Comparison of ENCODE assay signal across 15 cellular contexts in the genomic region with DNA sequence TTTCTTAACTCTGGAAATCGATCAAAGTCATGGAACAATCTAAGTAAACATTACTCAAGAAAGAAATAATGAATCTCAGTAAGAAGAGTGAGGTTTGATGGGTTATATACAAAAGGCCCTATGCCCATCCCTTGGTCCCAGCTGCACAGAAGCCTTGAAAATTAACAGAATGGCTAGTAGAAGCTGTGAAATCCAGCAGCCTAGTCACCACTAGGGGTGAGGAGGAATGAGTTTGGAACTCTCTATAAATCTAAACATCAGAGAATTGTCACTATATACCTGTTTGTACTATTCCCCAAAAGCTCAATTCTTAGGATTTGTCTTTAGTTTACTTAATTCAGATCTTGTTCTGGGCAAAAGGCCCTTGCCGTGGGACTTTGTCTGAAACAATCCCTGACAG.
A peak's percentile ranks its signal among the peaks of the same experiment; 100 is the strongest.
DNase-seq lines count a peak whose midpoint lies in the region; ATAC-seq, FAIRE-seq and TF ChIP-seq lines count a peak whose summit lies in the region.
"Had no signal": no experiment of that assay in that cellular context is flagged by ENCODE, and none has a peak within 500 bp of the region (broad histone marks: within the 10 kb centered on the region; RNA-seq: fewer than 3 reads in every experiment).

No MANE protein-coding gene starts in this region.

- no peak for TF ChIP-seq POLR2A in sigmoid colon (IDR thresholded peaks at IDR 0.05)

- no peak for FAIRE-seq in HTR-8/SVneo (lab: Jason Lieb, UNC)
- FAIRE-seq: GM18507, HepG2 had no signal

- no peaks in the 10 kb centered on the region for H3K4me1 Mint-ChIP-seq in WTC11
- H3K4me1 Mint-ChIP-seq: CD8-positive, alpha-beta memory T cell had no signal

- 44 to 54% methylated on average over 2 of the region's 2 CpGs for WGBS in sigmoid colon, 2 donors

- H3K27ac ChIP-seq in sigmoid colon, result no peak overlapping the region
- H3K27ac ChIP-seq: BLaER1 had no signal

- no peak for TF ChIP-seq EP300 in sigmoid colon (IDR thresholded peaks at IDR 0.05)

- no peaks in the 10 kb centered on the region for H3K36me3 ChIP-seq in sigmoid colon
- H3K36me3 ChIP-seq: BLaER1 had no signal

- peak; percentile 69 for ATAC-seq in WTC11
- ATAC-seq: HepG2 had no signal

- intact Hi-C loops in sigmoid colon (cut with DNase I), result no loop called here

- no peaks in the 10 kb centered on the region for H3K27me3 Mint-ChIP-seq in WTC11 (ENCODE audit: low read depth)
- H3K27me3 Mint-ChIP-seq: CD8-positive, alpha-beta memory T cell had no signal

- H3K27ac Mint-ChIP-seq in WTC11, result no peak overlapping the region
- H3K27ac Mint-ChIP-seq: CD8-positive, alpha-beta memory T cell had no signal

- H3K4me1 ChIP-seq in sigmoid colon, result no peaks in the 10 kb centered on the region
- H3K4me1 ChIP-seq: BLaER1, Caco-2 had no signal

- CTCF ChIA-PET in WTC11 (lab: Charles Lee), result interaction anchor here (0.6 to 1.5 kb wide), 4 partner anchors 16 to 129 kb away, joined by 3 to 6 read pairs (median 4); no protein-coding TSS in a partner anchor

- H3K9me3 Mint-ChIP-seq in WTC11, result peaks cover 3% of the 10 kb centered on the region; the same call in 1 of the 2 replicates

- H3K27me3 ChIP-seq in sigmoid colon, result no peaks in the 10 kb centered on the region
- H3K27me3 ChIP-seq: BLaER1 had no signal

- no peaks in the 10 kb centered on the region for H3K36me3 Mint-ChIP-seq in WTC11
- H3K36me3 Mint-ChIP-seq: CD8-positive, alpha-beta memory T cell had no signal

- H3K4me3 Mint-ChIP-seq in WTC11, result no peak overlapping the region
- H3K4me3 Mint-ChIP-seq: CD8-positive, alpha-beta memory T cell had no signal

- TF ChIP-seq CTCF in WTC11 (IDR thresholded peaks at IDR 0.05) (no peak), sigmoid colon (IDR thresholded peaks at IDR 0.05) (no peak)

- H3K4me3 ChIP-seq in sigmoid colon, result no peak overlapping the region
- H3K4me3 ChIP-seq: BLaER1 had no signal

- H3K9me3 ChIP-seq in sigmoid colon, result no peaks in the 10 kb centered on the region
- H3K9me3 ChIP-seq: BLaER1, Caco-2 had no signal

- POLR2A ChIA-PET in WTC11 (lab: Charles Lee), result no interaction called here

- DNase-seq in DMS53 (lab: John Stamatoyannopoulos, UW), result peak; percentile 27
- no peak for DNase-seq in DMS53 treated with DMSO at 0.1 percent for 48 hours (lab: John Stamatoyannopoulos, UW; ENCODE audit: unreplicated experiment)
- no peak for DNase-seq in WTC11 (ENCODE audit: low spot score)
- DNase-seq in iPS-NIHi7 (ENCODE audit: extremely low spot score), result peak; percentile 10
- DNase-seq in HTR-8/SVneo (ENCODE audit: insufficient read length, low spot score), result no peak
- no peak for DNase-seq in UCSD-AML1 (lab: John Stamatoyannopoulos, UW; ENCODE audit: unreplicated experiment)
- DNase-seq in sigmoid colon, result no peak
- DNase-seq: 8988T; AML-193; Caco-2; CD8-positive, alpha-beta memory T cell; H7 had no signal

TF ChIP-seq in WTC11, 78 proteins besides CTCF, POLR2A, EP300 and RAD21:
- TF ChIP-seq, protein P1, sequence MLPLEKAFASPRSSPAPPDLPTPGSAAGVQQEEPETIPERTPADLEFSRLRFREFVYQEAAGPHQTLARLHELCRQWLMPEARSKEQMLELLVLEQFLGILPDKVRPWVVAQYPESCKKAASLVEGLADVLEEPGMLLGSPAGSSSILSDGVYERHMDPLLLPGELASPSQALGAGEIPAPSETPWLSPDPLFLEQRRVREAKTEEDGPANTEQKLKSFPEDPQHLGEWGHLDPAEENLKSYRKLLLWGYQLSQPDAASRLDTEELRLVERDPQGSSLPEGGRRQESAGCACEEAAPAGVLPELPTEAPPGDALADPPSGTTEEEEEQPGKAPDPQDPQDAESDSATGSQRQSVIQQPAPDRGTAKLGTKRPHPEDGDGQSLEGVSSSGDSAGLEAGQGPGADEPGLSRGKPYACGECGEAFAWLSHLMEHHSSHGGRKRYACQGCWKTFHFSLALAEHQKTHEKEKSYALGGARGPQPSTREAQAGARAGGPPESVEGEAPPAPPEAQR (CRISPR knock-in tag; IDR thresholded peaks at IDR 0.05), result no peak
- TF ChIP-seq, protein P2, sequence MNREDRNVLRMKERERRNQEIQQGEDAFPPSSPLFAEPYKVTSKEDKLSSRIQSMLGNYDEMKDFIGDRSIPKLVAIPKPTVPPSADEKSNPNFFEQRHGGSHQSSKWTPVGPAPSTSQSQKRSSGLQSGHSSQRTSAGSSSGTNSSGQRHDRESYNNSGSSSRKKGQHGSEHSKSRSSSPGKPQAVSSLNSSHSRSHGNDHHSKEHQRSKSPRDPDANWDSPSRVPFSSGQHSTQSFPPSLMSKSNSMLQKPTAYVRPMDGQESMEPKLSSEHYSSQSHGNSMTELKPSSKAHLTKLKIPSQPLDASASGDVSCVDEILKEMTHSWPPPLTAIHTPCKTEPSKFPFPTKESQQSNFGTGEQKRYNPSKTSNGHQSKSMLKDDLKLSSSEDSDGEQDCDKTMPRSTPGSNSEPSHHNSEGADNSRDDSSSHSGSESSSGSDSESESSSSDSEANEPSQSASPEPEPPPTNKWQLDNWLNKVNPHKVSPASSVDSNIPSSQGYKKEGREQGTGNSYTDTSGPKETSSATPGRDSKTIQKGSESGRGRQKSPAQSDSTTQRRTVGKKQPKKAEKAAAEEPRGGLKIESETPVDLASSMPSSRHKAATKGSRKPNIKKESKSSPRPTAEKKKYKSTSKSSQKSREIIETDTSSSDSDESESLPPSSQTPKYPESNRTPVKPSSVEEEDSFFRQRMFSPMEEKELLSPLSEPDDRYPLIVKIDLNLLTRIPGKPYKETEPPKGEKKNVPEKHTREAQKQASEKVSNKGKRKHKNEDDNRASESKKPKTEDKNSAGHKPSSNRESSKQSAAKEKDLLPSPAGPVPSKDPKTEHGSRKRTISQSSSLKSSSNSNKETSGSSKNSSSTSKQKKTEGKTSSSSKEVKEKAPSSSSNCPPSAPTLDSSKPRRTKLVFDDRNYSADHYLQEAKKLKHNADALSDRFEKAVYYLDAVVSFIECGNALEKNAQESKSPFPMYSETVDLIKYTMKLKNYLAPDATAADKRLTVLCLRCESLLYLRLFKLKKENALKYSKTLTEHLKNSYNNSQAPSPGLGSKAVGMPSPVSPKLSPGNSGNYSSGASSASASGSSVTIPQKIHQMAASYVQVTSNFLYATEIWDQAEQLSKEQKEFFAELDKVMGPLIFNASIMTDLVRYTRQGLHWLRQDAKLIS (CRISPR knock-in tag; IDR thresholded peaks at IDR 0.05; ENCODE audit: borderline replicate concordance), result no peak
- no peak for TF ChIP-seq ZNF121 (CRISPR knock-in tag; IDR thresholded peaks at IDR 0.05)
- no peak for TF ChIP-seq SMAD4 (CRISPR knock-in tag; IDR thresholded peaks at IDR 0.05)
- no peak for TF ChIP-seq CREM (CRISPR knock-in tag; IDR thresholded peaks at IDR 0.05)
- TF ChIP-seq GRHL2 (CRISPR knock-in tag; IDR thresholded peaks at IDR 0.05; ENCODE audit: insufficient replicate concordance, severe bottlenecking), result no peak
- TF ChIP-seq FOXK1 (CRISPR knock-in tag; IDR thresholded peaks at IDR 0.05), result no peak
- no peak for TF ChIP-seq KAT7 (CRISPR knock-in tag; IDR thresholded peaks at IDR 0.05; ENCODE audit: borderline replicate concordance)
- TF ChIP-seq, protein P3, sequence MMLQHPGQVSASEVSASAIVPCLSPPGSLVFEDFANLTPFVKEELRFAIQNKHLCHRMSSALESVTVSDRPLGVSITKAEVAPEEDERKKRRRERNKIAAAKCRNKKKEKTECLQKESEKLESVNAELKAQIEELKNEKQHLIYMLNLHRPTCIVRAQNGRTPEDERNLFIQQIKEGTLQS (CRISPR knock-in tag; conservative IDR thresholded peaks at IDR 0.05), result no peak
- TF ChIP-seq RORB (CRISPR knock-in tag; IDR thresholded peaks at IDR 0.05), result no peak
- no peak for TF ChIP-seq OVOL2 (CRISPR knock-in tag; IDR thresholded peaks at IDR 0.05; ENCODE audit: borderline replicate concordance)
- no peak for TF ChIP-seq NFYB (CRISPR knock-in tag; conservative IDR thresholded peaks at IDR 0.05; ENCODE audit: low read depth)
- TF ChIP-seq TEAD1 (CRISPR knock-in tag; IDR thresholded peaks at IDR 0.05), result no peak
- no peak for TF ChIP-seq RELA (CRISPR knock-in tag; IDR thresholded peaks at IDR 0.05; ENCODE audit: borderline replicate concordance)
- TF ChIP-seq, protein P4, sequence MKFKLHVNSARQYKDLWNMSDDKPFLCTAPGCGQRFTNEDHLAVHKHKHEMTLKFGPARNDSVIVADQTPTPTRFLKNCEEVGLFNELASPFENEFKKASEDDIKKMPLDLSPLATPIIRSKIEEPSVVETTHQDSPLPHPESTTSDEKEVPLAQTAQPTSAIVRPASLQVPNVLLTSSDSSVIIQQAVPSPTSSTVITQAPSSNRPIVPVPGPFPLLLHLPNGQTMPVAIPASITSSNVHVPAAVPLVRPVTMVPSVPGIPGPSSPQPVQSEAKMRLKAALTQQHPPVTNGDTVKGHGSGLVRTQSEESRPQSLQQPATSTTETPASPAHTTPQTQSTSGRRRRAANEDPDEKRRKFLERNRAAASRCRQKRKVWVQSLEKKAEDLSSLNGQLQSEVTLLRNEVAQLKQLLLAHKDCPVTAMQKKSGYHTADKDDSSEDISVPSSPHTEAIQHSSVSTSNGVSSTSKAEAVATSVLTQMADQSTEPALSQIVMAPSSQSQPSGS (CRISPR knock-in tag; IDR thresholded peaks at IDR 0.05; ENCODE audit: borderline replicate concordance, low read depth), result no peak
TF ChIP-seq in WTC11: peak in this region for 0.

Comparison
In these comparisons a context has a peak if more than half of its experiments do, and no peak if none do; other contexts are left out.
1. DNase-seq: peak in DMS53 (single experiment) and iPS-NIHi7 (single experiment); none in DMS53 treated with DMSO at 0.1 percent for 48 hours (single experiment), WTC11 (single experiment), HTR-8/SVneo (single experiment), UCSD-AML1 (single experiment) and sigmoid colon (single experiment).